8 cellular contexts compared by ENCODE assay signal in genomic region chr5:98775962-98776687, GRCh38. TPM values are rescaled to one million over a fixed set of nuclear protein-coding genes. Genes with fewer than 3 reads are reported as not detected.
DNase-seq lines count a peak whose midpoint lies in the region; ATAC-seq, FAIRE-seq and TF ChIP-seq lines count a peak whose summit lies in the region.

No MANE protein-coding gene starts in this region.

- no peak overlapping the region for H2AFZ ChIP-seq in H9 (ENCODE audit: low read length)
- no peak overlapping the region for H2AFZ ChIP-seq in GM12878 (ENCODE audit: control insufficient read depth, low read depth, low read length)

- no peak overlapping the region for H2BK5ac ChIP-seq in H9 (ENCODE audit: insufficient read length, low read length)

- H3K27ac ChIP-seq in H9 (ENCODE audit: insufficient read length, low read depth, low read length) (no peak overlapping the region), GM12878 (ENCODE audit: control insufficient read depth, insufficient read depth) (no peak overlapping the region)

- no peak for TF ChIP-seq RAD21 in GM12878 (IDR thresholded peaks at IDR 0.05; ENCODE audit: insufficient read depth, low read depth, low read length)

- peaks cover 11 to 22% (median 21%) of the 10 kb centered on the region in 3 experiments for H3K36me3 Mint-ChIP-seq in H9 (ENCODE audit: insufficient read depth in 1 of 3, low read depth in 3 of 3)

- peaks cover 17% of the 10 kb centered on the region for H3K27me3 Mint-ChIP-seq in H9 (ENCODE audit: low read depth)

- no peak for TF ChIP-seq EP300 in GM12878 (IDR thresholded peaks at IDR 0.05; ENCODE audit: borderline replicate concordance in 1 of 2, control insufficient read depth in 1 of 2, low read depth in 2 of 2, low read length in 2 of 2)

- no peak overlapping the region for H2BK15ac ChIP-seq in H9 (ENCODE audit: low read depth, low read length)

- H3K79me1 ChIP-seq in H9 (ENCODE audit: insufficient read depth, low read depth, low read length, poor library complexity, severe bottlenecking), result peaks cover 8% of the 10 kb centered on the region

- H3T11ph ChIP-seq in H9 (ENCODE audit: low read length), result no peak overlapping the region

- H3K4me1 Mint-ChIP-seq in H9, result peaks cover 38 to 39% of the 10 kb centered on the region in 2 experiments

- H3K27me3 ChIP-seq in H9 (ENCODE audit: insufficient read depth, low read length), result peaks cover 4% of the 10 kb centered on the region; the same call in 1 of the 2 replicates
- H3K27me3 ChIP-seq in GM12878 (replicated peaks in 1 of 2; ENCODE audit: control insufficient read depth in 2 of 2, insufficient read depth in 2 of 2, low read length in 1 of 2), result no peaks in the 10 kb centered on the region

- H3K9ac ChIP-seq in H9 (ENCODE audit: extremely low read depth, insufficient read length, low read length) (no peak overlapping the region), GM12878 (ENCODE audit: control insufficient read depth, insufficient read depth, low read length) (no peak overlapping the region)

- WGBS in H9 (ENCODE audit: extremely low coverage, insufficient read length, low lambda C conversion rate), result no CpG with 5 or more reads among the region's 7 CpGs
- WGBS in GM12878 (ENCODE audit: insufficient coverage, insufficient replicate concordance, low lambda C conversion rate, missing lambda C conversion rate), result 97% methylated on average over 7 of the region's 7 CpGs

- H3K4me1 ChIP-seq in H9 (ENCODE audit: insufficient read depth, low read length), result peaks cover 3% of the 10 kb centered on the region; the same call in 1 of the 2 replicates
- H3K4me1 ChIP-seq in GM12878 (ENCODE audit: control insufficient read depth, insufficient read depth, low read length), result peaks cover 20% of the 10 kb centered on the region

- peak overlapping the region; percentile 93 for H3K4me3 ChIP-seq in GM12878

- ATAC-seq in GM12878 (no peak), GM19395 (IDR thresholded peaks at IDR 0.05; ENCODE audit: unreplicated experiment) (no peak), HG02973 (IDR thresholded peaks at IDR 0.05; ENCODE audit: unreplicated experiment) (no peak)

- no peak overlapping the region for H2BK120ac ChIP-seq in H9 (ENCODE audit: low read depth, low read length, poor library complexity, severe bottlenecking)

- H3K4me2 ChIP-seq in H9 (ENCODE audit: insufficient read depth, insufficient read length, low read length) (peak overlapping the region; percentile 88), GM12878 (ENCODE audit: control insufficient read depth, insufficient read depth) (peak overlapping the region; percentile 83)

- DNase-seq in A172 (ENCODE audit: low spot score) (peak; percentile 66), H9 (no peak), GM12878 (ENCODE audit: low read depth, low spot score) (no peak), medulla oblongata (ENCODE audit: extremely low spot score) (peak; percentile 23), NCI-H2171 (lab: John Stamatoyannopoulos, UW) (no peak), cerebellar nuclear complex (lab: John Stamatoyannopoulos, UW) (no peak)

- CTCF ChIA-PET in GM12878 (lab: Yijun Ruan, JAX), result interaction anchor here (1.8 to 2.8 kb wide), 3 partner anchors 7 to 12 kb away, joined by 5 to 27 read pairs (median 6); no protein-coding TSS in a partner anchor

- H3K18ac ChIP-seq in H9 (ENCODE audit: insufficient read length, low read depth, low read length), result no peak overlapping the region

- FAIRE-seq in GM12878 (lab: Jason Lieb, UNC), result no peak

- H3K9me3 Mint-ChIP-seq in H9, result no peaks in the 10 kb centered on the region

- no peak overlapping the region for H2BK12ac ChIP-seq in H9 (ENCODE audit: insufficient read length, low read depth, low read length)

- in situ Hi-C loops in GM12878 (cut with MboI), result loop anchor here (10.0 kb wide), 1 partner anchor 259 kb away; no protein-coding TSS in a partner anchor

- RAD21 ChIA-PET in GM12878 (lab: Charles Lee; ENCODE audit: unreplicated experiment), result no interaction called here

- BruUV-seq in GM12878 (replicated peaks; lab: Mats Ljungman, UMichigan), result no TSS peak

- SMC1A ChIA-PET in GM12878 (lab: Charles Lee; ENCODE audit: uncharacterized antibody, unreplicated experiment), result interaction anchor here (0.6 to 1.5 kb wide), 2 partner anchors 8 to 104 kb away, joined by 3 read pairs; no protein-coding TSS in a partner anchor

- POLR2A ChIA-PET in GM12878 (lab: Charles Lee), result interaction anchor here (0.6 kb wide), 1 partner anchor 143 kb away, joined by 3 read pairs; no protein-coding TSS in a partner anchor

- no peak overlapping the region for H3K56ac ChIP-seq in H9 (ENCODE audit: insufficient read length, low read depth, low read length)

- H3K4ac ChIP-seq in H9 (ENCODE audit: low read depth, low read length), result no peak overlapping the region

- peaks cover 4% of the 10 kb centered on the region for H3K23me2 ChIP-seq in H9 (ENCODE audit: insufficient read length, low read depth, low read length, poor library complexity, severe bottlenecking)

- no peaks in the 10 kb centered on the region for H4K20me1 ChIP-seq in H9 (ENCODE audit: control insufficient read depth, insufficient read depth, insufficient read length)
- no peaks in the 10 kb centered on the region; the same call in 1 of the 2 replicates for H4K20me1 ChIP-seq in GM12878 (ENCODE audit: control insufficient read depth, insufficient read depth)

- no peak overlapping the region for H3K23ac ChIP-seq in H9 (ENCODE audit: insufficient read length, low read depth, low read length)

- intact Hi-C loops in GM12878 (cut with micrococcal nuclease; ENCODE audit: unreplicated experiment), result no loop called here

- no peak overlapping the region for H3K14ac ChIP-seq in H9 (ENCODE audit: insufficient read depth, low read length)

- H3K27ac Mint-ChIP-seq in H9, result 0 out of 7 replicates have a peak overlapping the region, but pooled peaks of 1 of the 3 experiments have one; percentile 43

- H2AK5ac ChIP-seq in H9 (ENCODE audit: insufficient read length, low read length), result no peak overlapping the region

- H3K9me3 ChIP-seq in H9 (ENCODE audit: control insufficient read depth, low read depth, low read length) (no peaks in the 10 kb centered on the region), GM12878 (replicated peaks; ENCODE audit: control insufficient read depth, insufficient read depth, low read length) (no peaks in the 10 kb centered on the region)

- H2BK20ac ChIP-seq in H9 (ENCODE audit: low read depth, low read length, poor library complexity, severe bottlenecking), result no peak overlapping the region

- H4K8ac ChIP-seq in H9 (replicated peaks; ENCODE audit: insufficient read length, low read depth, low read length), result no peak overlapping the region

- TF ChIP-seq POLR2A in GM12878 (IDR thresholded peaks at IDR 0.05; ENCODE audit: low read depth, low read length), result no peak

- peak overlapping the region; percentile 79 to 95 for H3K4me3 Mint-ChIP-seq in H9

- no peak for TF ChIP-seq CTCF in H9 (conservative IDR thresholded peaks at IDR 0.05)
- TF ChIP-seq CTCF in GM12878 (IDR thresholded peaks at IDR 0.05 in 2 of 3, conservative IDR thresholded peaks at IDR 0.05 in 1 of 3; ENCODE audit: control insufficient read depth in 2 of 3, extremely low read depth in 1 of 3, insufficient read depth in 1 of 3, low read depth in 3 of 3, low read length in 3 of 3), result no peak

- no peak overlapping the region for H4K91ac ChIP-seq in H9 (ENCODE audit: insufficient read length, low read depth, low read length)

- H3K79me2 ChIP-seq in H9 (ENCODE audit: insufficient read depth, low read length) (peaks cover 20% of the 10 kb centered on the region; the same call in 1 of the 2 replicates), GM12878 (ENCODE audit: control insufficient read depth, insufficient read depth, low read length) (peaks cover 56% of the 10 kb centered on the region)

- H3K36me3 ChIP-seq in GM12878 (ENCODE audit: control insufficient read depth in 2 of 2, insufficient read depth in 2 of 2, low read length in 1 of 2), result peaks cover 0 to 2% of the 10 kb centered on the region in 2 experiments; a peak in 2 of 4 replicates

- H4K5ac ChIP-seq in H9 (ENCODE audit: insufficient read length, low read depth, low read length), result no peak overlapping the region

TF ChIP-seq in GM12878, 131 proteins besides CTCF, POLR2A, EP300 and RAD21 (continues in another document):
- TF ChIP-seq DPF2 (IDR thresholded peaks at IDR 0.05) (no peak), POLR2AphosphoS5 (IDR thresholded peaks at IDR 0.05; ENCODE audit: low read length) (no peak), SREBF2 (IDR thresholded peaks at IDR 0.05; ENCODE audit: low read length) (no peak), POU2F2 (IDR thresholded peaks at IDR 0.05; ENCODE audit: borderline replicate concordance, low read depth, low read length) (no peak), CHD2 (IDR thresholded peaks at IDR 0.05; ENCODE audit: borderline replicate concordance, low read depth, low read length) (no peak), ZNF24 (IDR thresholded peaks at IDR 0.05) (no peak), NFXL1 (IDR thresholded peaks at IDR 0.05; ENCODE audit: borderline replicate concordance) (no peak)

RNA-seq across cellular contexts. Expression of gene RGMB, which starts 2.7 kb away (rescaled TPM):
- total RNA-seq in A172 (2014; rRNA removed; shearing (Covaris generic)), result 22.0 and 22.8 TPM in 2 replicates
- 17.7 and 19.3 TPM in 2 replicates for total RNA-seq in H9 (2021)
- total RNA-seq in GM12878 (2013; cell fraction: nucleolus; rRNA removed), result 11.9 and 12.2 TPM in 2 replicates
- total RNA-seq in GM12878 (2014; rRNA removed), result 11.3 and 11.6 TPM in 2 replicates
- 6.9 and 7.4 TPM in 2 replicates for total RNA-seq in GM12878 (2014; rRNA removed; fragmentation: Illumina TruSeq; extraction: Trizol)
- 15.3 and 15.8 TPM in 2 replicates for total RNA-seq in GM12878 (2021)
- 1.8 TPM for polyA plus RNA-seq in GM12878 (2011; ENCODE audit: low read depth)
- 1.5 and 1.6 TPM in 2 replicates for polyA plus RNA-seq in GM12878 (2011; rRNA removed)
- 1.6 and 2.1 TPM in 2 replicates for polyA plus RNA-seq in GM12878 (2011; cell fraction: cytosol; rRNA removed)
- 3.2 and 3.6 TPM in 2 replicates for polyA plus RNA-seq in GM12878 (2011; cell fraction: nucleus; rRNA removed)
- 3.3 and 4.0 TPM in 2 replicates for polyA plus RNA-seq in GM12878 (2012)
- polyA plus RNA-seq in GM12878 (2014; fragmentation: Illumina TruSeq; extraction: Trizol), result 9.4 and 11.5 TPM in 2 replicates
- 1 to 10 TPM; 1.3 to 2.4 TPM for polyA plus RNA-seq in GM12878 (2014; fragmentation: Nextera tagmentation; extraction: Ambion mirVana)
- polyA plus RNA-seq in GM12878 (2014; rRNA removed), result 7.9 and 10.2 TPM in 2 replicates
- 1 to 10 TPM; 6.9 to 8.2 TPM for polyA plus RNA-seq in GM12878 (2016; fragmentation: Nextera tagmentation; extraction: Ambion mirVana)
- polyA minus RNA-seq in GM12878 (2011; rRNA and poly(A)+ RNA removed), result 2.8 and 4.4 TPM in 2 replicates
- 0.83 and 1.1 TPM in 2 replicates for polyA minus RNA-seq in GM12878 (2011; cell fraction: cytosol; rRNA and poly(A)+ RNA removed)
- polyA minus RNA-seq in GM12878 (2011; cell fraction: nucleus; rRNA and poly(A)+ RNA removed), result 6.4 and 11.5 TPM in 2 replicates

Comparison
In these comparisons a context has a peak if more than half of its experiments do, and no peak if none do; other contexts are left out.
1. DNase-seq: peak in A172 (single experiment) and medulla oblongata (single experiment); none in H9 (single experiment), GM12878 (single experiment), NCI-H2171 (single experiment) and cerebellar nuclear complex (0 of 2).